10 cellular contexts compared by ENCODE assay signal in genomic region chr1:169796411-169796810, GRCh38. TPM values are rescaled to one million over a fixed set of nuclear protein-coding genes. Genes with fewer than 3 reads are reported as not detected.
DNase-seq lines count a peak whose midpoint lies in the region; ATAC-seq and TF ChIP-seq lines count a peak whose summit lies in the region.
"Had no signal": no experiment of that assay in that cellular context is flagged by ENCODE, and none has a peak within 500 bp of the region (broad histone marks: within the 10 kb centered on the region; RNA-seq: fewer than 3 reads in every experiment).

No MANE protein-coding gene starts in this region.

- TF ChIP-seq CTCF in Calu3 (IDR thresholded peaks at IDR 0.05; ENCODE audit: unreplicated experiment) (no peak), HFFc6 (IDR thresholded peaks at IDR 0.05) (no peak), left lung (IDR thresholded peaks at IDR 0.05) (no peak)

- H3K27me3 Mint-ChIP-seq in Calu3 (ENCODE audit: unreplicated experiment) (no peaks in the 10 kb centered on the region), HFFc6 (ENCODE audit: insufficient read depth) (no peaks in the 10 kb centered on the region; the same call in 1 of the 2 replicates)
- no peaks in the 10 kb centered on the region for H3K27me3 Mint-ChIP-seq in activated T-helper 1 cell treated with anti-CD3 and anti-CD28 coated beads, Interleukin-12 subunit alpha, Interleukin-12 subunit beta, Interleukin-2, Interleukin-4 antibody, amounts not matched to agents 30 ng/mL and 10 ng/mL and 1 ng/mL, durations not matched to agents 14 hours and 24 hours and 36 hours (ENCODE audit: insufficient read depth)
- no peaks in the 10 kb centered on the region for H3K27me3 Mint-ChIP-seq in natural killer cell treated with Interleukin-12 subunit alpha and Interleukin-12 subunit beta and Interleukin-15 and Interleukin-18, amount 100 ng/mL, for 72 hours

- H3K36me3 ChIP-seq in left lung = no peaks in the 10 kb centered on the region

- peaks cover 6 to 23% of the 10 kb centered on the region in 2 donors for H3K4me1 ChIP-seq in left lung

- H3K36me3 Mint-ChIP-seq in Calu3 (ENCODE audit: insufficient read depth, unreplicated experiment) = peaks cover 44% of the 10 kb centered on the region
- H3K36me3 Mint-ChIP-seq in HFFc6 (ENCODE audit: low read depth) = peaks cover 8% of the 10 kb centered on the region; the same call in 1 of the 2 replicates
- peaks cover 24% of the 10 kb centered on the region for H3K36me3 Mint-ChIP-seq in activated T-helper 1 cell treated with anti-CD3 and anti-CD28 coated beads, Interleukin-12 subunit alpha, Interleukin-12 subunit beta, Interleukin-2, Interleukin-4 antibody, amounts not matched to agents 30 ng/mL and 10 ng/mL and 1 ng/mL, durations not matched to agents 14 hours and 24 hours and 36 hours (ENCODE audit: low read depth)
- peaks cover 20% of the 10 kb centered on the region for H3K36me3 Mint-ChIP-seq in natural killer cell treated with Interleukin-12 subunit alpha and Interleukin-12 subunit beta and Interleukin-15 and Interleukin-18, amount 100 ng/mL, for 72 hours

- CTCF ChIA-PET in Calu3 (lab: Charles Lee) = no interaction called here

- peak overlapping the region; percentile 17 for H3K27ac Mint-ChIP-seq in Calu3 (ENCODE audit: unreplicated experiment)
- H3K27ac Mint-ChIP-seq in HFFc6 = no peak overlapping the region
- peak overlapping the region; percentile 71 for H3K27ac Mint-ChIP-seq in activated T-helper 1 cell treated with anti-CD3 and anti-CD28 coated beads, Interleukin-12 subunit alpha, Interleukin-12 subunit beta, Interleukin-2, Interleukin-4 antibody, amounts not matched to agents 30 ng/mL and 10 ng/mL and 1 ng/mL, durations not matched to agents 14 hours and 24 hours and 36 hours
- H3K27ac Mint-ChIP-seq in natural killer cell treated with Interleukin-12 subunit alpha and Interleukin-12 subunit beta and Interleukin-15 and Interleukin-18, amount 100 ng/mL, for 72 hours = peak overlapping the region; percentile 24 to 90

- no peaks in the 10 kb centered on the region for H3K27me3 ChIP-seq in left lung

- no peak overlapping the region for H3K27ac ChIP-seq in left lung

- intact Hi-C loops in Calu3 (cut with micrococcal nuclease; ENCODE audit: unreplicated experiment) = no loop called here
- intact Hi-C loops in activated T-helper 1 cell treated with anti-CD3 and anti-CD28 coated beads, Interleukin-12 subunit alpha, Interleukin-12 subunit beta, Interleukin-2, Interleukin-4 antibody, amounts not matched to agents 30 ng/mL and 10 ng/mL and 1 ng/mL, durations not matched to agents 14 hours and 24 hours and 36 hours (cut with micrococcal nuclease) = loop anchor here (10.0 kb wide), 2 partner anchors 1562 to 1688 kb away; partner anchors contain the start of gene PRRC2C
- intact Hi-C loops in left lung (cut with DNase I) = no loop called here

- peaks cover 31% of the 10 kb centered on the region for H3K4me1 Mint-ChIP-seq in Calu3 (ENCODE audit: low read depth, unreplicated experiment)
- peaks cover 48% of the 10 kb centered on the region for H3K4me1 Mint-ChIP-seq in HFFc6 (ENCODE audit: low read depth)
- peaks cover 55% of the 10 kb centered on the region for H3K4me1 Mint-ChIP-seq in activated T-helper 1 cell treated with anti-CD3 and anti-CD28 coated beads, Interleukin-12 subunit alpha, Interleukin-12 subunit beta, Interleukin-2, Interleukin-4 antibody, amounts not matched to agents 30 ng/mL and 10 ng/mL and 1 ng/mL, durations not matched to agents 14 hours and 24 hours and 36 hours (ENCODE audit: low read depth)
- H3K4me1 Mint-ChIP-seq in natural killer cell treated with Interleukin-12 subunit alpha and Interleukin-12 subunit beta and Interleukin-15 and Interleukin-18, amount 100 ng/mL, for 72 hours (ENCODE audit: low read depth in 2 of 2) = peaks cover 26 to 49% of the 10 kb centered on the region in 2 donors

- peak overlapping the region; percentile 93 for H3K4me3 Mint-ChIP-seq in Calu3 (ENCODE audit: low read depth, unreplicated experiment)
- H3K4me3 Mint-ChIP-seq in HFFc6 = peak overlapping the region; percentile 98
- H3K4me3 Mint-ChIP-seq in activated T-helper 1 cell treated with anti-CD3 and anti-CD28 coated beads, Interleukin-12 subunit alpha, Interleukin-12 subunit beta, Interleukin-2, Interleukin-4 antibody, amounts not matched to agents 30 ng/mL and 10 ng/mL and 1 ng/mL, durations not matched to agents 14 hours and 24 hours and 36 hours = peak overlapping the region; percentile 87
- H3K4me3 Mint-ChIP-seq in natural killer cell treated with Interleukin-12 subunit alpha and Interleukin-12 subunit beta and Interleukin-15 and Interleukin-18, amount 100 ng/mL, for 72 hours = peak overlapping the region; percentile 96

- no peak for DNase-seq in Calu3
- DNase-seq in HFFc6 = no peak
- no peak for DNase-seq in activated T-helper 1 cell treated with anti-CD3 and anti-CD28 coated beads, Interleukin-12 subunit alpha, Interleukin-12 subunit beta, Interleukin-2, Interleukin-4 antibody, amounts not matched to agents 30 ng/mL and 10 ng/mL and 1 ng/mL, durations not matched to agents 14 hours and 24 hours and 36 hours (ENCODE audit: low spot score)
- DNase-seq in natural killer cell treated with Interleukin-12 subunit alpha and Interleukin-12 subunit beta and Interleukin-15 and Interleukin-18, amount 100 ng/mL, for 72 hours (ENCODE audit: low spot score) = no peak
- no peak for DNase-seq in stimulated activated CD4-positive, alpha-beta T cell treated with anti-CD3 and anti-CD28 coated beads, Interleukin-1b, Interleukin-23, amount 100 ng/mL, for 48 hours
- DNase-seq in amniotic stem cell (lab: John Stamatoyannopoulos, UW) = no peak
- DNase-seq in left lung = no peak
- DNase-seq: activated naive CD4-positive, alpha-beta T cell treated with Interleukin-2 at 50 U/mL for 16 hours; NCI-H2171 had no signal

- H3K9me3 ChIP-seq in left lung = no peaks in the 10 kb centered on the region

- no TSS peak for BruUV-seq in Calu3 (replicated peaks; lab: Mats Ljungman, UMichigan)

- no peak for ATAC-seq in natural killer cell treated with Interleukin-12 subunit alpha and Interleukin-12 subunit beta and Interleukin-15 and Interleukin-18, amount 100 ng/mL, for 72 hours
- no peak for ATAC-seq in HG03025 (IDR thresholded peaks at IDR 0.05; ENCODE audit: low FRiP score, unreplicated experiment)
- ATAC-seq in left lung = no peak

- H3K9me3 Mint-ChIP-seq in Calu3 (ENCODE audit: low read depth, unreplicated experiment) = no peaks in the 10 kb centered on the region
- no peaks in the 10 kb centered on the region for H3K9me3 Mint-ChIP-seq in HFFc6
- H3K9me3 Mint-ChIP-seq in activated T-helper 1 cell treated with anti-CD3 and anti-CD28 coated beads, Interleukin-12 subunit alpha, Interleukin-12 subunit beta, Interleukin-2, Interleukin-4 antibody, amounts not matched to agents 30 ng/mL and 10 ng/mL and 1 ng/mL, durations not matched to agents 14 hours and 24 hours and 36 hours = no peaks in the 10 kb centered on the region
- no peaks in the 10 kb centered on the region for H3K9me3 Mint-ChIP-seq in natural killer cell treated with Interleukin-12 subunit alpha and Interleukin-12 subunit beta and Interleukin-15 and Interleukin-18, amount 100 ng/mL, for 72 hours

- no peak overlapping the region for H3K4me3 ChIP-seq in left lung

RNA-seq across cellular contexts. Expression of gene METTL18, which starts 1.7 kb away (rescaled TPM):
- total RNA-seq in Calu3 (2022) (11.2 and 13.3 TPM in 2 replicates), left lung (1 to 10 TPM; 4.8 to 5.4 TPM)
- total RNA-seq in HFFc6 (2021; fragmentation: NEBNext Ultra II Directional; extraction: Animal tissue kit (Norgen Biotek cat#: 25700)) = 1 to 10 TPM; 4.1 to 6.3 (median 4.9) TPM
- 9.0 and 9.3 TPM in 2 replicates for total RNA-seq in activated T-helper 1 cell treated with anti-CD3 and anti-CD28 coated beads, Interleukin-12 subunit alpha, Interleukin-12 subunit beta, Interleukin-2, Interleukin-4 antibody, amounts not matched to agents 30 ng/mL and 10 ng/mL and 1 ng/mL, durations not matched to agents 14 hours and 24 hours and 36 hours
- 10 to 100 TPM in 1 of 2 donors, 1 to 10 TPM in 1; 7.9 to 10.5 TPM for total RNA-seq in natural killer cell treated with Interleukin-12 subunit alpha and Interleukin-12 subunit beta and Interleukin-15 and Interleukin-18, amount 100 ng/mL, for 72 hours
